15 cellular contexts compared by ENCODE assay signal in genomic region chr2:86416126-86416525, GRCh38.
"Had no signal": no experiment of that assay in that cellular context is flagged by ENCODE, and none has a peak within 500 bp of the region (broad histone marks: within the 10 kb centered on the region; RNA-seq: fewer than 3 reads in every experiment).

No MANE protein-coding gene starts in this region.

- H3K4me3 Mint-ChIP-seq: activated CD8-positive, alpha-beta T cell treated with anti-CD3 and anti-CD28 coated beads for 36 hours; natural killer cell treated with Interleukin-12 subunit alpha and Interleukin-12 subunit beta and Interleukin-15 and Interleukin-18, amount 100 ng/mL, for 72 hours had no signal

- ATAC-seq: activated CD8-positive, alpha-beta T cell treated with anti-CD3 and anti-CD28 coated beads for 36 hours; natural killer cell treated with Interleukin-12 subunit alpha and Interleukin-12 subunit beta and Interleukin-15 and Interleukin-18, amount 100 ng/mL, for 72 hours; psoas muscle; sciatic nerve had no signal

- H3K36me3 ChIP-seq: cardiac muscle cell, esophagus squamous epithelium, transverse colon had no signal

- H3K4me3 ChIP-seq: cardiac muscle cell, esophagus squamous epithelium, psoas muscle, transverse colon had no signal

- H3K9me3 Mint-ChIP-seq: natural killer cell treated with Interleukin-12 subunit alpha and Interleukin-12 subunit beta and Interleukin-15 and Interleukin-18, amount 100 ng/mL, for 72 hours had no signal

- H3K9me3 ChIP-seq: esophagus squamous epithelium, psoas muscle, transverse colon had no signal

- H3K27ac ChIP-seq: cardiac muscle cell, esophagus squamous epithelium, psoas muscle, transverse colon had no signal

- DNase-seq: activated CD4-positive, alpha-beta T cell treated with anti-CD3 and anti-CD28 coated beads for 4 hours; activated CD8-positive, alpha-beta memory T cell treated with anti-CD3 and anti-CD28 coated beads, Interleukin-2, amount 50 U/mL, for 4 hours; activated CD8-positive, alpha-beta T cell treated with anti-CD3 and anti-CD28 coated beads for 36 hours; activated naive CD4-positive, alpha-beta T cell treated with Interleukin-2 at 50 U/mL for 16 hours; esophagus squamous epithelium; foreskin fibroblast; mammary epithelial cell; psoas muscle; stimulated activated CD4-positive, alpha-beta T cell treated with anti-CD3 and anti-CD28 coated beads, Interleukin-2, amount 100 ng/mL, for 24 hours; stimulated activated naive CD4-positive, alpha-beta T cell; T1000; transverse colon had no signal

- H3K4me1 ChIP-seq: transverse colon had no signal

- H3K27me3 ChIP-seq: cardiac muscle cell, transverse colon had no signal

- H3K27ac Mint-ChIP-seq: activated CD8-positive, alpha-beta T cell treated with anti-CD3 and anti-CD28 coated beads for 36 hours; natural killer cell treated with Interleukin-12 subunit alpha and Interleukin-12 subunit beta and Interleukin-15 and Interleukin-18, amount 100 ng/mL, for 72 hours had no signal
